Comparison of ENCODE assay signal across 11 cellular contexts in the genomic region with DNA sequence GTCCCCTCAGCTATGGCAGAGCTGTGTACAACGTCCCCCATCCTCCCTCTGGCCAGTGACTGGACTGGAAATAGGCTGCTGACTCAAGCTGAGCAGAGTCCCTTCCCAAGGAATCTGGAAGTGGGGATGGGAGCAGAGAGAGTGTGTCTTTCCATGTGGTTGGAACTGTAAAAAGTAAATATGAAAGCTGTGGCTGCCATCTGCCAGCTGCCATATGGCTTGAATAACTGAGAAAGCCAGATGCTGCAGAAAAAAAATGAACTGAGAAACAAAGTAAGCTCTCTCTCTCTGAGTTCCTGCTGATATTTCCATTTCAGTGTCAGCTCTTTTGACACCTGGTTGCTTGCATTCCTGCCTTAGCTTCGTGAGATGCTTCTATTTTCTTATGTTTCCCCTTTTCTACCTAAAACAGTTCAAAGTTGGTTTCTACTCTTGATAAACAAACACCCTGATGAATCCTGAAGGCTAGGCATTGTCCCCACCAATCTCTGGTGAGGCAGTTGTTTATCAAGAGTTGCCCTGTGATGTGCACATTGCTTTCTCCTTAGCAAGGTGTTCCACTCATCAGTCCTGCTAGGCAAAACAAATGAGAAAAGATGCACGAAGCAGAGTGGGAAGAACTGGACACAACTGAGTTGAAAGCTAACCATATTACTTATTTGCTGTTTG.
A peak's percentile ranks its signal among the peaks of the same experiment; 100 is the strongest.
DNase-seq lines count a peak whose midpoint lies in the region; ATAC-seq and TF ChIP-seq lines count a peak whose summit lies in the region.
"Had no signal": no experiment of that assay in that cellular context is flagged by ENCODE, and none has a peak within 500 bp of the region (broad histone marks: within the 10 kb centered on the region; RNA-seq: fewer than 3 reads in every experiment).

No MANE protein-coding gene starts in this region.

- no peak for TF ChIP-seq CTCF in OCI-LY1 (IDR thresholded peaks at IDR 0.05; ENCODE audit: low read length)

- peak overlapping the region; percentile 93 for H3K27ac ChIP-seq in OCI-LY1 (ENCODE audit: low read depth, low read length, poor library complexity, severe bottlenecking)
- H3K27ac ChIP-seq in effector memory CD4-positive, alpha-beta T cell (ENCODE audit: insufficient read depth, low read length, poor library complexity, severe bottlenecking), result no peak overlapping the region
- H3K27ac ChIP-seq: left ventricle myocardium inferior had no signal

- H3K4me3 ChIP-seq in OCI-LY1 (ENCODE audit: low read depth, low read length, poor library complexity, severe bottlenecking), result no peak overlapping the region
- H3K4me3 ChIP-seq in effector memory CD4-positive, alpha-beta T cell (ENCODE audit: insufficient read depth, low read depth, low read length, poor library complexity, severe bottlenecking), result no peak overlapping the region
- H3K4me3 ChIP-seq: left ventricle myocardium inferior had no signal

- no peaks in the 10 kb centered on the region for H4K20me1 ChIP-seq in OCI-LY1 (ENCODE audit: insufficient read depth, low read length)

- H3F3A ChIP-seq in OCI-LY1 (ENCODE audit: insufficient read depth, low read length), result peaks cover 9% of the 10 kb centered on the region; the same call in 1 of the 2 replicates

- peak; percentile 74 for ATAC-seq in GM19043 (IDR thresholded peaks at IDR 0.05; ENCODE audit: low read depth, unreplicated experiment)
- peak; percentile 90 for ATAC-seq in HG02763 (IDR thresholded peaks at IDR 0.05; ENCODE audit: unreplicated experiment)
- ATAC-seq: right cardiac atrium; stimulated activated effector memory CD8-positive, alpha-beta T cell treated with anti-CD3 and anti-CD28 coated beads, Interleukin-12 subunit alpha, Interleukin-12 subunit beta, amount 100 ng/mL, for 72 hours had no signal

- no peak overlapping the region for H2AFZ ChIP-seq in OCI-LY1 (ENCODE audit: low read length)

- H3K4me2 ChIP-seq in OCI-LY1 (ENCODE audit: low read length), result peak overlapping the region; percentile 38

- no peaks in the 10 kb centered on the region for H3K9me2 ChIP-seq in OCI-LY1 (ENCODE audit: low read depth, low read length)

- H3K9me3 ChIP-seq in OCI-LY1 (ENCODE audit: low read length), result no peaks in the 10 kb centered on the region
- H3K9me3 ChIP-seq in effector memory CD4-positive, alpha-beta T cell (ENCODE audit: control insufficient read depth, low read length), result no peaks in the 10 kb centered on the region
- H3K9me3 ChIP-seq: left ventricle myocardium inferior had no signal

- peak overlapping the region; percentile 26; the same call in 1 of the 2 replicates for H3K9ac ChIP-seq in OCI-LY1 (ENCODE audit: low read length)

- H3K4me1 ChIP-seq in OCI-LY1 (ENCODE audit: insufficient read depth, low read length, severe bottlenecking), result peaks cover 39% of the 10 kb centered on the region
- no peaks in the 10 kb centered on the region for H3K4me1 ChIP-seq in effector memory CD4-positive, alpha-beta T cell (ENCODE audit: control insufficient read depth, insufficient read depth, low read length, poor library complexity, severe bottlenecking)
- H3K4me1 ChIP-seq: left ventricle myocardium inferior had no signal

- no peaks in the 10 kb centered on the region for H3K79me2 ChIP-seq in OCI-LY1 (ENCODE audit: insufficient read depth, low read length)

- peak; percentile 46 for DNase-seq in superior temporal gyrus (ENCODE audit: extremely low spot score)
- no peak for DNase-seq in SIG-M5 (lab: John Stamatoyannopoulos, UW)
- no peak for DNase-seq in effector memory CD4-positive, alpha-beta T cell
- no peak for DNase-seq in GF-D8 (lab: John Stamatoyannopoulos, UW)
- DNase-seq: left ventricle myocardium inferior, NCI-H526, right cardiac atrium had no signal

- no peaks in the 10 kb centered on the region for H3K36me3 ChIP-seq in OCI-LY1 (ENCODE audit: insufficient read depth, low read length)
- no peaks in the 10 kb centered on the region for H3K36me3 ChIP-seq in effector memory CD4-positive, alpha-beta T cell (ENCODE audit: control insufficient read depth, insufficient read depth, low read length)
- H3K36me3 ChIP-seq: left ventricle myocardium inferior had no signal

- H3K27me3 ChIP-seq in OCI-LY1 (ENCODE audit: insufficient read depth, low read length), result no peaks in the 10 kb centered on the region
- H3K27me3 ChIP-seq in effector memory CD4-positive, alpha-beta T cell (replicated peaks; ENCODE audit: control insufficient read depth, insufficient read depth, low read length, poor library complexity, severe bottlenecking), result no peaks in the 10 kb centered on the region
